32 cellular contexts compared by ENCODE assay signal in the genomic region with DNA sequence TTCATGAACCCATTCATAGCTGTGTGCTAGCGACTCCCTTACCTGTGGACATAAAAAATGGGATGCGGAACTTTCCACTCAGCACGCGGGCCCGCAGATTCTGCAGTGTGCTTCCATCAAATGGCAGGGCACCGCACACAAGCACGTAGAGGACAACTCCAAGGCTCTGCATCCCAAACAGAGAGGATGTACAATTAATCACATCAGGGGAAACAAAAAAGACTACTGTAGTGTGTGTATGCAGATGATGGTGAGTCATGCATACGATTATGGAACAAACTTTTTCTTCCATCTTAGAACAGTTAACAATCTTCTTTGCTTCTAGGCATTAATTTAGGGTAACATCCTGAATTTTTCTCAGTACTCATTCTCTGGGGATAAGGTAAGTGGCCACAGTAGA. TPM values are rescaled to one million over a fixed set of nuclear protein-coding genes. Genes with fewer than 3 reads are reported as not detected.
"Had no signal": no experiment of that assay in that cellular context is flagged by ENCODE, and none has a peak within 500 bp of the region (broad histone marks: within the 10 kb centered on the region; RNA-seq: fewer than 3 reads in every experiment).

No MANE protein-coding gene starts in this region.

- DNase-seq: cortex of kidney; effector CD8-positive, alpha-beta T cell; endodermal cell; foreskin fibroblast; heart left ventricle; kidney; left cardiac atrium; left lung; mesenchymal stem cell; mucosa of descending colon; naive B cell; nucleus accumbens; sigmoid colon; stimulated activated CD4-positive, alpha-beta T cell treated with anti-CD3 and anti-CD28 coated beads, Interleukin-4, amount 100 ng/mL, for 4 hours; stimulated activated naive B cell treated with anti-CD40 and anti-IgM and Interleukin-4, amounts not matched to agents 10 μg/mL and 1 μg/mL and 100 μg/mL, for 72 hours; thyroid gland; trophoblast cell had no signal

- ATAC-seq: esophagus mucosa; gastroesophageal sphincter; heart left ventricle; left cardiac atrium; left lung; mucosa of descending colon; stimulated activated naive B cell treated with anti-CD40 and anti-IgM and Interleukin-4, amounts not matched to agents 10 μg/mL and 1 μg/mL and 100 μg/mL, for 72 hours had no signal

- H3K27ac Mint-ChIP-seq: endodermal cell; mesothelial cell of epicardium; nephron; neural progenitor cell; stimulated activated naive B cell treated with anti-CD40 and anti-IgM and Interleukin-4, amounts not matched to agents 10 μg/mL and 1 μg/mL and 100 μg/mL, for 72 hours; stimulated activated naive CD8-positive, alpha-beta T cell treated with anti-CD3 and anti-CD28 coated beads, Interleukin-15, Interleukin-2, amounts not matched to agents 100 ng/mL and 50 ng/mL, for 24 hours had no signal

- H3K27me3 Mint-ChIP-seq: naive B cell; stimulated activated naive B cell treated with anti-CD40 and anti-IgM and Interleukin-4, amounts not matched to agents 10 μg/mL and 1 μg/mL and 100 μg/mL, for 72 hours; stimulated activated naive CD8-positive, alpha-beta T cell treated with anti-CD3 and anti-CD28 coated beads, Interleukin-15, Interleukin-2, amounts not matched to agents 100 ng/mL and 50 ng/mL, for 24 hours had no signal

- H3K27ac ChIP-seq: epithelial cell of prostate, gastroesophageal sphincter, heart left ventricle, hepatocyte, left lung, neural progenitor cell, prostate gland, right atrium auricular region, sigmoid colon, suprapubic skin, thyroid gland, vagina had no signal

- H3K4me1 Mint-ChIP-seq: neural progenitor cell had no signal

- H3K4me3 Mint-ChIP-seq: endodermal cell; mesothelial cell of epicardium; nephron; neural progenitor cell; stimulated activated naive B cell treated with anti-CD40 and anti-IgM and Interleukin-4, amounts not matched to agents 10 μg/mL and 1 μg/mL and 100 μg/mL, for 72 hours; stimulated activated naive CD8-positive, alpha-beta T cell treated with anti-CD3 and anti-CD28 coated beads, Interleukin-15, Interleukin-2, amounts not matched to agents 100 ng/mL and 50 ng/mL, for 24 hours had no signal

RNA-seq across cellular contexts. Expression of a gene that starts 58.8 kb away (rescaled TPM):
- total RNA-seq: dermis microvascular lymphatic vessel endothelial cell, kidney, osteocyte, ureter had no signal
